1 cellular context compared by ENCODE assay signal in genomic region chr5:69414885-69415583, GRCh38.
TF ChIP-seq lines count a peak whose summit lies in the region.

A gene with protein sequence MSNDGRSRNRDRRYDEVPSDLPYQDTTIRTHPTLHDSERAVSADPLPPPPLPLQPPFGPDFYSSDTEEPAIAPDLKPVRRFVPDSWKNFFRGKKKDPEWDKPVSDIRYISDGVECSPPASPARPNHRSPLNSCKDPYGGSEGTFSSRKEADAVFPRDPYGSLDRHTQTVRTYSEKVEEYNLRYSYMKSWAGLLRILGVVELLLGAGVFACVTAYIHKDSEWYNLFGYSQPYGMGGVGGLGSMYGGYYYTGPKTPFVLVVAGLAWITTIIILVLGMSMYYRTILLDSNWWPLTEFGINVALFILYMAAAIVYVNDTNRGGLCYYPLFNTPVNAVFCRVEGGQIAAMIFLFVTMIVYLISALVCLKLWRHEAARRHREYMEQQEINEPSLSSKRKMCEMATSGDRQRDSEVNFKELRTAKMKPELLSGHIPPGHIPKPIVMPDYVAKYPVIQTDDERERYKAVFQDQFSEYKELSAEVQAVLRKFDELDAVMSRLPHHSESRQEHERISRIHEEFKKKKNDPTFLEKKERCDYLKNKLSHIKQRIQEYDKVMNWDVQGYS (plus strand): TSS chr5:69415116. CDS start chr5:69419386, 4,270 bp downstream.

TF ChIP-seq in HepG2, 621 proteins besides CTCF, POLR2A, EP300 and RAD21 (continued from another document and continues in another):
- peak; percentile 56; the same call in 1 of the 2 replicates for TF ChIP-seq PRDM10 (CRISPR knock-in tag; IDR thresholded peaks at IDR 0.05; ENCODE audit: low read depth)
- peak; percentile 34; the same call in 1 of the 2 replicates for TF ChIP-seq FOXO1 (CRISPR knock-in tag; IDR thresholded peaks at IDR 0.05)
- TF ChIP-seq, protein P1, sequence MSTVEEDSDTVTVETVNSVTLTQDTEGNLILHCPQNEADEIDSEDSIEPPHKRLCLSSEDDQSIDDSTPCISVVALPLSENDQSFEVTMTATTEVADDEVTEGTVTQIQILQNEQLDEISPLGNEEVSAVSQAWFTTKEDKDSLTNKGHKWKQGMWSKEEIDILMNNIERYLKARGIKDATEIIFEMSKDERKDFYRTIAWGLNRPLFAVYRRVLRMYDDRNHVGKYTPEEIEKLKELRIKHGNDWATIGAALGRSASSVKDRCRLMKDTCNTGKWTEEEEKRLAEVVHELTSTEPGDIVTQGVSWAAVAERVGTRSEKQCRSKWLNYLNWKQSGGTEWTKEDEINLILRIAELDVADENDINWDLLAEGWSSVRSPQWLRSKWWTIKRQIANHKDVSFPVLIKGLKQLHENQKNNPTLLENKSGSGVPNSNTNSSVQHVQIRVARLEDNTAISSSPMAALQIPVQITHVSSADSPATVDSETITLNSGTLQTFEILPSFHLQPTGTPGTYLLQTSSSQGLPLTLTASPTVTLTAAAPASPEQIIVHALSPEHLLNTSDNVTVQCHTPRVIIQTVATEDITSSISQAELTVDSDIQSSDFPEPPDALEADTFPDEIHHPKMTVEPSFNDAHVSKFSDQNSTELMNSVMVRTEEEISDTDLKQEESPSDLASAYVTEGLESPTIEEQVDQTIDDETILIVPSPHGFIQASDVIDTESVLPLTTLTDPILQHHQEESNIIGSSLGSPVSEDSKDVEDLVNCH (CRISPR knock-in tag; IDR thresholded peaks at IDR 0.05), result no peak
- no peak for TF ChIP-seq FOXK1 (CRISPR knock-in tag; IDR thresholded peaks at IDR 0.05; ENCODE audit: borderline replicate concordance, low read depth)
- TF ChIP-seq, protein P2, sequence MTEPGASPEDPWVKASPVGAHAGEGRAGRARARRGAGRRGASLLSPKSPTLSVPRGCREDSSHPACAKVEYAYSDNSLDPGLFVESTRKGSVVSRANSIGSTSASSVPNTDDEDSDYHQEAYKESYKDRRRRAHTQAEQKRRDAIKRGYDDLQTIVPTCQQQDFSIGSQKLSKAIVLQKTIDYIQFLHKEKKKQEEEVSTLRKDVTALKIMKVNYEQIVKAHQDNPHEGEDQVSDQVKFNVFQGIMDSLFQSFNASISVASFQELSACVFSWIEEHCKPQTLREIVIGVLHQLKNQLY (CRISPR knock-in tag; IDR thresholded peaks at IDR 0.05), result no peak
- no peak for TF ChIP-seq ZNF775 (CRISPR knock-in tag; IDR thresholded peaks at IDR 0.05; ENCODE audit: borderline replicate concordance)
- TF ChIP-seq ZNF101 (CRISPR knock-in tag; IDR thresholded peaks at IDR 0.05; ENCODE audit: borderline replicate concordance, low read depth), result no peak
- TF ChIP-seq ZNF260 (CRISPR knock-in tag; IDR thresholded peaks at IDR 0.05; ENCODE audit: borderline replicate concordance, low read depth), result no peak
- no peak for TF ChIP-seq NFYB (CRISPR knock-in tag; IDR thresholded peaks at IDR 0.05)
- TF ChIP-seq ZFP36L2 (CRISPR knock-in tag; IDR thresholded peaks at IDR 0.05), result no peak
- TF ChIP-seq MED8 (CRISPR knock-in tag; IDR thresholded peaks at IDR 0.05; ENCODE audit: insufficient replicate concordance), result peak; percentile 40
- TF ChIP-seq ARNT2 (CRISPR knock-in tag; IDR thresholded peaks at IDR 0.05; ENCODE audit: low read depth), result peak; percentile 89
- no peak for TF ChIP-seq ELF1 (CRISPR knock-in tag; IDR thresholded peaks at IDR 0.05)
- TF ChIP-seq POLR2G (IDR thresholded peaks at IDR 0.05; ENCODE audit: low read depth, low read length), result peak; percentile 78
- no peak for TF ChIP-seq ZNF782 (CRISPR knock-in tag; IDR thresholded peaks at IDR 0.05; ENCODE audit: borderline replicate concordance)
- 0 out of 2 replicates have a peak, but pooled peaks have one; percentile 20 for TF ChIP-seq DNMT1 (CRISPR knock-in tag; IDR thresholded peaks at IDR 0.05)
- peak; percentile 78 for TF ChIP-seq NR0B2 (CRISPR knock-in tag; IDR thresholded peaks at IDR 0.05)
- peak; percentile 82 for TF ChIP-seq ZSCAN12 (CRISPR knock-in tag; IDR thresholded peaks at IDR 0.05)
- peak; percentile 86; the same call in 1 of the 2 replicates for TF ChIP-seq ZBTB38 (CRISPR knock-in tag; IDR thresholded peaks at IDR 0.05)
- peak; percentile 50; the same call in 1 of the 2 replicates for TF ChIP-seq KLF12 (CRISPR knock-in tag; IDR thresholded peaks at IDR 0.05; ENCODE audit: borderline replicate concordance)
- TF ChIP-seq ZNF563 (CRISPR knock-in tag; IDR thresholded peaks at IDR 0.05), result peak; percentile 87
- peak; percentile 51; the same call in 1 of the 2 replicates for TF ChIP-seq ZKSCAN8 (CRISPR knock-in tag; IDR thresholded peaks at IDR 0.05; ENCODE audit: borderline replicate concordance)
- TF ChIP-seq SMARCE1 (IDR thresholded peaks at IDR 0.05; ENCODE audit: borderline replicate concordance), result no peak
- TF ChIP-seq MIER2 (CRISPR knock-in tag; IDR thresholded peaks at IDR 0.05), result peak; percentile 21; the same call in 1 of the 2 replicates
- TF ChIP-seq HIVEP1 (CRISPR knock-in tag; IDR thresholded peaks at IDR 0.05), result peak; percentile 5; the same call in 1 of the 2 replicates
- TF ChIP-seq E2F5 (CRISPR knock-in tag; conservative IDR thresholded peaks at IDR 0.05), result no peak
- TF ChIP-seq E2F2 (CRISPR knock-in tag; IDR thresholded peaks at IDR 0.05; ENCODE audit: borderline replicate concordance), result no peak
- peak; percentile 44; the same call in 1 of the 2 replicates for TF ChIP-seq RAD51 (IDR thresholded peaks at IDR 0.05; ENCODE audit: borderline replicate concordance)
- TF ChIP-seq ETV6 (CRISPR knock-in tag; conservative IDR thresholded peaks at IDR 0.05), result peak; percentile 66; the same call in 1 of the 2 replicates
- TF ChIP-seq NKX3-1 (CRISPR knock-in tag; IDR thresholded peaks at IDR 0.05), result no peak
- peak; percentile 63 for TF ChIP-seq SKI (IDR thresholded peaks at IDR 0.05; ENCODE audit: partially characterized antibody)
- no peak for TF ChIP-seq ATF1 (CRISPR knock-in tag; IDR thresholded peaks at IDR 0.05)
- TF ChIP-seq XBP1 (CRISPR knock-in tag; IDR thresholded peaks at IDR 0.05), result no peak
- peak; percentile 77 for TF ChIP-seq USF2 (IDR thresholded peaks at IDR 0.05; ENCODE audit: low read depth, low read length)
- TF ChIP-seq USF2 (CRISPR knock-in tag; IDR thresholded peaks at IDR 0.05; ENCODE audit: borderline replicate concordance), result peak; percentile 84; the same call in 1 of the 2 replicates
- TF ChIP-seq NFKB2 (CRISPR knock-in tag; IDR thresholded peaks at IDR 0.05; ENCODE audit: borderline replicate concordance), result peak; percentile 38; the same call in 1 of the 2 replicates
- TF ChIP-seq PHF8 (CRISPR knock-in tag; IDR thresholded peaks at IDR 0.05), result peak; percentile 64
- TF ChIP-seq, protein P3, sequence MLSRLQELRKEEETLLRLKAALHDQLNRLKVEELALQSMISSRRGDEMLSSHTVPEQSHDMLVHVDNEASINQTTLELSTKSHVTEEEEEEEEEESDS (CRISPR knock-in tag; IDR thresholded peaks at IDR 0.05; ENCODE audit: borderline replicate concordance), result no peak; the same call in 1 of the 2 replicates
- TF ChIP-seq, protein P4, sequence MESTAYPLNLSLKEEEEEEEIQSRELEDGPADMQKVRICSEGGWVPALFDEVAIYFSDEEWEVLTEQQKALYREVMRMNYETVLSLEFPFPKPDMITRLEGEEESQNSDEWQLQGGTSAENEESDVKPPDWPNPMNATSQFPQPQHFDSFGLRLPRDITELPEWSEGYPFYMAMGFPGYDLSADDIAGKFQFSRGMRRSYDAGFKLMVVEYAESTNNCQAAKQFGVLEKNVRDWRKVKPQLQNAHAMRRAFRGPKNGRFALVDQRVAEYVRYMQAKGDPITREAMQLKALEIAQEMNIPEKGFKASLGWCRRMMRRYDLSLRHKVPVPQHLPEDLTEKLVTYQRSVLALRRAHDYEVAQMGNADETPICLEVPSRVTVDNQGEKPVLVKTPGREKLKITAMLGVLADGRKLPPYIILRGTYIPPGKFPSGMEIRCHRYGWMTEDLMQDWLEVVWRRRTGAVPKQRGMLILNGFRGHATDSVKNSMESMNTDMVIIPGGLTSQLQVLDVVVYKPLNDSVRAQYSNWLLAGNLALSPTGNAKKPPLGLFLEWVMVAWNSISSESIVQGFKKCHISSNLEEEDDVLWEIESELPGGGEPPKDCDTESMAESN (CRISPR knock-in tag; conservative IDR thresholded peaks at IDR 0.05), result peak; percentile 75
- 0 out of 2 replicates have a peak, but pooled peaks have one; percentile 35 for TF ChIP-seq RCOR2 (CRISPR knock-in tag; IDR thresholded peaks at IDR 0.05)
- TF ChIP-seq ATF7 (IDR thresholded peaks at IDR 0.05), result no peak
- no peak for TF ChIP-seq ATF7 (CRISPR knock-in tag; IDR thresholded peaks at IDR 0.05)
- TF ChIP-seq GABPA (IDR thresholded peaks at IDR 0.05; ENCODE audit: low read depth, low read length), result no peak
- TF ChIP-seq GABPA (CRISPR knock-in tag; IDR thresholded peaks at IDR 0.05; ENCODE audit: low read depth), result peak; percentile 9; the same call in 1 of the 2 replicates
- no peak for TF ChIP-seq HDAC6 (IDR thresholded peaks at IDR 0.05; ENCODE audit: low read depth, low read length)
- peak; percentile 81; the same call in 1 of the 2 replicates for TF ChIP-seq PBX3 (CRISPR knock-in tag; IDR thresholded peaks at IDR 0.05; ENCODE audit: borderline replicate concordance)
- TF ChIP-seq ZNF451 (CRISPR knock-in tag; IDR thresholded peaks at IDR 0.05), result 0 out of 2 replicates have a peak, but pooled peaks have one; percentile 71
- TF ChIP-seq, protein P5, sequence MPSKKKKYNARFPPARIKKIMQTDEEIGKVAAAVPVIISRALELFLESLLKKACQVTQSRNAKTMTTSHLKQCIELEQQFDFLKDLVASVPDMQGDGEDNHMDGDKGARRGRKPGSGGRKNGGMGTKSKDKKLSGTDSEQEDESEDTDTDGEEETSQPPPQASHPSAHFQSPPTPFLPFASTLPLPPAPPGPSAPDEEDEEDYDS (CRISPR knock-in tag; IDR thresholded peaks at IDR 0.05), result no peak
- TF ChIP-seq GTF3A (CRISPR knock-in tag; conservative IDR thresholded peaks at IDR 0.05), result no peak
- peak; percentile 16; the same call in 1 of the 2 replicates for TF ChIP-seq ZNF629 (CRISPR knock-in tag; conservative IDR thresholded peaks at IDR 0.05)
- no peak for TF ChIP-seq ZNF282 (IDR thresholded peaks at IDR 0.05; ENCODE audit: partially characterized antibody)
